ENCODE assay signal across 17 cellular contexts in genomic region chr3:122568755-122569154, GRCh38. TPM values are rescaled to one million over a fixed set of nuclear protein-coding genes. Genes with fewer than 3 reads are reported as not detected.
DNase-seq lines count a peak whose midpoint lies in the region; ATAC-seq, FAIRE-seq and TF ChIP-seq lines count a peak whose summit lies in the region.
"Had no signal": no experiment of that assay in that cellular context is flagged by ENCODE, and none has a peak within 500 bp of the region (broad histone marks: within the 10 kb centered on the region; RNA-seq: fewer than 3 reads in every experiment).

No MANE protein-coding gene starts in this region.

- H4K5ac ChIP-seq in mesendoderm (ENCODE audit: low read length): no peak overlapping the region

- no peak overlapping the region for H4K8ac ChIP-seq in mesendoderm (ENCODE audit: low read depth, low read length)

- FAIRE-seq in small intestine (lab: Jason Lieb, UNC): no peak
- FAIRE-seq: bronchial epithelial cell had no signal

- H2AK5ac ChIP-seq in mesendoderm (ENCODE audit: low read length): no peak overlapping the region

- peak overlapping the region; percentile 59 for H3K4me2 ChIP-seq in parathyroid adenoma (ENCODE audit: low read length)
- no peak overlapping the region for H3K4me2 ChIP-seq in mesendoderm (ENCODE audit: low read length)
- H3K4me2 ChIP-seq in SK-N-SH: no peak overlapping the region

- no peak overlapping the region for H3K18ac ChIP-seq in mesendoderm (ENCODE audit: low read length)

- H3K4me3 Mint-ChIP-seq in CD4-positive, CD25-positive, alpha-beta regulatory T cell: peak overlapping the region in 3 of 4 donors; percentile 15 to 41 (median 18)
- H3K4me3 Mint-ChIP-seq in IgD-negative memory B cell: peak overlapping the region in 2 of 4 donors; percentile 20 to 66
- no peak overlapping the region for H3K4me3 Mint-ChIP-seq in dendritic cell treated with granulocyte-macrophage colony-stimulating factor and Interleukin-4, amounts not matched to agents 40 ng/mL and 50 ng/mL, for 4 days

- intact Hi-C loops in dendritic cell treated with granulocyte-macrophage colony-stimulating factor and Interleukin-4, amounts not matched to agents 40 ng/mL and 50 ng/mL, for 4 days (cut with micrococcal nuclease): loop anchor here (5.0 to 10.0 kb wide), 2 partner anchors 256 to 459 kb away; partner anchors contain the start of gene SEMA5B

- H3K27ac Mint-ChIP-seq in CD4-positive, CD25-positive, alpha-beta regulatory T cell: peak overlapping the region; percentile 55 to 95 (median 84)
- peak overlapping the region in 2 of 3 donors; percentile 49 to 59 for H3K27ac Mint-ChIP-seq in IgD-negative memory B cell
- peak overlapping the region; percentile 35 for H3K27ac Mint-ChIP-seq in dendritic cell treated with granulocyte-macrophage colony-stimulating factor and Interleukin-4, amounts not matched to agents 40 ng/mL and 50 ng/mL, for 4 days

- DNase-seq in CD4-positive, CD25-positive, alpha-beta regulatory T cell: no peak
- DNase-seq in OCI-M1 (lab: John Stamatoyannopoulos, UW) (no peak), mesendoderm (no peak), SK-N-SH (no peak), small intestine (no peak)
- DNase-seq: activated CD4-positive, CD25-positive, alpha-beta regulatory T cell; C1 segment of cervical spinal cord; GOT3; NCI-H1694 treated with DMSO at 0.1 percent for 48 hours; NCI-H510A treated with DMSO at 0.1 percent for 48 hours; nucleus accumbens; PC-3; stimulated activated naive CD4-positive, alpha-beta T cell treated with Interleukin-2 at 50 U/mL for 16 hours had no signal

- no peaks in the 10 kb centered on the region for H3K27me3 Mint-ChIP-seq in CD4-positive, CD25-positive, alpha-beta regulatory T cell
- H3K27me3 Mint-ChIP-seq in IgD-negative memory B cell: no peaks in the 10 kb centered on the region
- H3K27me3 Mint-ChIP-seq in dendritic cell treated with granulocyte-macrophage colony-stimulating factor and Interleukin-4, amounts not matched to agents 40 ng/mL and 50 ng/mL, for 4 days: no peaks in the 10 kb centered on the region

- POLR2A ChIA-PET in SK-N-SH (lab: Yijun Ruan, JAX): no interaction called here

- H3K9ac ChIP-seq in parathyroid adenoma: no peak overlapping the region
- H3K9ac ChIP-seq in mesendoderm (ENCODE audit: low read length): no peak overlapping the region
- no peak overlapping the region for H3K9ac ChIP-seq in SK-N-SH

- no peaks in the 10 kb centered on the region for H3K9me2 ChIP-seq in SK-N-SH

- H3K79me2 ChIP-seq in parathyroid adenoma (no peaks in the 10 kb centered on the region), mesendoderm (ENCODE audit: control insufficient read depth, insufficient read depth, low read length) (no peaks in the 10 kb centered on the region), SK-N-SH (ENCODE audit: insufficient read depth) (peaks cover 10% of the 10 kb centered on the region)

- H3F3A ChIP-seq in SK-N-SH (replicated peaks; ENCODE audit: insufficient read depth): no peaks in the 10 kb centered on the region

- peaks cover 37 to 77% (median 57%) of the 10 kb centered on the region in 4 donors for H3K4me1 Mint-ChIP-seq in CD4-positive, CD25-positive, alpha-beta regulatory T cell
- peaks cover 46 to 61% (median 49%) of the 10 kb centered on the region in 3 donors for H3K4me1 Mint-ChIP-seq in IgD-negative memory B cell
- H3K4me1 Mint-ChIP-seq in dendritic cell treated with granulocyte-macrophage colony-stimulating factor and Interleukin-4, amounts not matched to agents 40 ng/mL and 50 ng/mL, for 4 days (ENCODE audit: low read depth): peaks cover 72% of the 10 kb centered on the region

- CTCF ChIA-PET in SK-N-SH (lab: Yijun Ruan, JAX): interaction anchor here (0.7 to 1.6 kb wide), 3 partner anchors 10 to 1941 kb away, joined by 3 to 5 read pairs (median 4); no protein-coding TSS in a partner anchor

- no peak for ATAC-seq in CD4-positive, CD25-positive, alpha-beta regulatory T cell (ENCODE audit: low read depth in 2 of 2)
- ATAC-seq: PC-3 had no signal

- no peak overlapping the region for H3K56ac ChIP-seq in mesendoderm (ENCODE audit: low read length)

- no peak overlapping the region for H2BK15ac ChIP-seq in mesendoderm (replicated peaks; ENCODE audit: low read depth)

- peak overlapping the region; percentile 28 for H2AFZ ChIP-seq in parathyroid adenoma
- no peak overlapping the region for H2AFZ ChIP-seq in SK-N-SH (ENCODE audit: low read depth)

- no peak overlapping the region for H3K4ac ChIP-seq in mesendoderm (ENCODE audit: low read depth, low read length)

- no peak overlapping the region for H2BK5ac ChIP-seq in mesendoderm (ENCODE audit: low read length)

- no peaks in the 10 kb centered on the region for H4K20me1 ChIP-seq in SK-N-SH (ENCODE audit: insufficient read depth)

- no peaks in the 10 kb centered on the region for H3K79me1 ChIP-seq in mesendoderm (ENCODE audit: low read length)

- H3K27me3 ChIP-seq in CD4-positive, CD25-positive, alpha-beta regulatory T cell (ENCODE audit: control insufficient read depth, insufficient read depth, low read length): no peaks in the 10 kb centered on the region
- H3K27me3 ChIP-seq in parathyroid adenoma (ENCODE audit: control insufficient read depth, insufficient read depth, low read length) (no peaks in the 10 kb centered on the region), mesendoderm (ENCODE audit: insufficient read depth, low read length, poor library complexity) (no peaks in the 10 kb centered on the region), SK-N-SH (ENCODE audit: insufficient read depth) (no peaks in the 10 kb centered on the region), small intestine (ENCODE audit: control insufficient read depth in 2 of 2, insufficient read depth in 2 of 2, low read length in 2 of 2) (no peaks in the 10 kb centered on the region)

- TF ChIP-seq RAD21 in SK-N-SH (IDR thresholded peaks at IDR 0.05; ENCODE audit: low read length): no peak

- no peak overlapping the region for H2BK120ac ChIP-seq in mesendoderm (ENCODE audit: low read depth, low read length)

- H3K36me3 ChIP-seq in CD4-positive, CD25-positive, alpha-beta regulatory T cell (ENCODE audit: control insufficient read depth, insufficient read depth, low read length): peaks cover 58% of the 10 kb centered on the region
- H3K36me3 ChIP-seq in parathyroid adenoma (ENCODE audit: control insufficient read depth, insufficient read depth, low read length) (no peaks in the 10 kb centered on the region), mesendoderm (ENCODE audit: control insufficient read depth, insufficient read depth, low read length) (no peaks in the 10 kb centered on the region), SK-N-SH (replicated peaks in 1 of 2; ENCODE audit: control insufficient read depth in 1 of 2, insufficient read depth in 2 of 2, low read length in 1 of 2) (peaks cover 17 to 42% of the 10 kb centered on the region in 2 experiments), small intestine (ENCODE audit: control insufficient read depth in 2 of 2, insufficient read depth in 2 of 2, low read length in 2 of 2) (peaks cover 9 to 19% of the 10 kb centered on the region in 2 donors)

- whole genome bisulfite sequencing in mesendoderm (ENCODE audit: extremely low coverage, insufficient coverage, low lambda C conversion rate): no CpG with 5 or more reads among the region's 3 CpGs
- WGBS in SK-N-SH (ENCODE audit: low lambda C conversion rate): 93% methylated on average over 3 of the region's 3 CpGs
- WGBS in small intestine, 3 donors: 70 to 78% (median 71%) methylated on average over 3 of the region's 3 CpGs

- peaks cover 42% of the 10 kb centered on the region for H3K36me3 Mint-ChIP-seq in CD4-positive, CD25-positive, alpha-beta regulatory T cell
- peaks cover 11% of the 10 kb centered on the region for H3K36me3 Mint-ChIP-seq in IgD-negative memory B cell
- peaks cover 97% of the 10 kb centered on the region for H3K36me3 Mint-ChIP-seq in dendritic cell treated with granulocyte-macrophage colony-stimulating factor and Interleukin-4, amounts not matched to agents 40 ng/mL and 50 ng/mL, for 4 days (ENCODE audit: low read depth)

- H3K27ac ChIP-seq in CD4-positive, CD25-positive, alpha-beta regulatory T cell (ENCODE audit: insufficient read depth, low read length, poor library complexity, severe bottlenecking): peak overlapping the region; percentile 42
- peak overlapping the region; percentile 88 for H3K27ac ChIP-seq in parathyroid adenoma
- H3K27ac ChIP-seq in mesendoderm (ENCODE audit: low read depth, low read length): no peak overlapping the region
- no peak overlapping the region for H3K27ac ChIP-seq in SK-N-SH (ENCODE audit: low read depth in 2 of 2, low read length in 1 of 2)
- no peak overlapping the region for H3K27ac ChIP-seq in small intestine (ENCODE audit: low read depth in 1 of 2, low read length in 1 of 2)

- peaks cover 32% of the 10 kb centered on the region for H3K4me1 ChIP-seq in CD4-positive, CD25-positive, alpha-beta regulatory T cell (ENCODE audit: control insufficient read depth, insufficient read depth, low read length, poor library complexity, severe bottlenecking)
- H3K4me1 ChIP-seq in parathyroid adenoma (peaks cover 28% of the 10 kb centered on the region), mesendoderm (ENCODE audit: control insufficient read depth, low read depth, low read length) (no peaks in the 10 kb centered on the region), SK-N-SH (ENCODE audit: control insufficient read depth in 1 of 2, insufficient read depth in 2 of 2, low read depth in 1 of 2, low read length in 1 of 2) (peaks cover 2 to 10% of the 10 kb centered on the region in 2 experiments; a peak in 2 of 4 replicates), small intestine (ENCODE audit: control insufficient read depth in 2 of 2, insufficient read depth in 1 of 2, low read depth in 1 of 2, low read length in 1 of 2) (peaks cover 2 to 8% of the 10 kb centered on the region in 2 donors)

- H3K9me3 Mint-ChIP-seq in CD4-positive, CD25-positive, alpha-beta regulatory T cell: no peaks in the 10 kb centered on the region
- peaks cover 0 to 3% (median 0%) of the 10 kb centered on the region in 3 donors for H3K9me3 Mint-ChIP-seq in IgD-negative memory B cell
- no peaks in the 10 kb centered on the region for H3K9me3 Mint-ChIP-seq in dendritic cell treated with granulocyte-macrophage colony-stimulating factor and Interleukin-4, amounts not matched to agents 40 ng/mL and 50 ng/mL, for 4 days

- H3K23ac ChIP-seq in mesendoderm (ENCODE audit: low read length): no peak overlapping the region

- H3K4me3 ChIP-seq in CD4-positive, CD25-positive, alpha-beta regulatory T cell (ENCODE audit: low read depth, low read length): no peak overlapping the region
- H3K4me3 ChIP-seq in parathyroid adenoma (ENCODE audit: low read depth, low read length) (peak overlapping the region; percentile 4), mesendoderm (ENCODE audit: low read length) (no peak overlapping the region), SK-N-SH (ENCODE audit: low read depth in 2 of 2, low read length in 1 of 2) (no peak overlapping the region), small intestine (ENCODE audit: low read depth in 1 of 2, low read length in 2 of 2) (no peak overlapping the region)

- H3K9me3 ChIP-seq in CD4-positive, CD25-positive, alpha-beta regulatory T cell (ENCODE audit: control insufficient read depth in 2 of 2, low read length in 2 of 2): no peaks in the 10 kb centered on the region
- H3K9me3 ChIP-seq in parathyroid adenoma (ENCODE audit: control insufficient read depth, low read length) (no peaks in the 10 kb centered on the region), SK-N-SH (no peaks in the 10 kb centered on the region), small intestine (ENCODE audit: control insufficient read depth, low read depth) (no peaks in the 10 kb centered on the region)

- TF ChIP-seq EP300 in SK-N-SH (IDR thresholded peaks at IDR 0.05; ENCODE audit: borderline replicate concordance in 1 of 2, low read depth in 1 of 2, low read length in 1 of 2): no peak

- TF ChIP-seq CTCF in parathyroid adenoma (IDR thresholded peaks at IDR 0.05): no peak
- no peak for TF ChIP-seq CTCF in SK-N-SH (IDR thresholded peaks at IDR 0.05)

RNA-seq across cellular contexts. Expression of gene DTX3L, which starts 4.6 kb away (rescaled TPM):
- total RNA-seq in CD4-positive, CD25-positive, alpha-beta regulatory T cell: 48.0 TPM
- 10 to 100 TPM; 25.9 to 32.8 (median 29.2) TPM for polyA plus RNA-seq in CD4-positive, CD25-positive, alpha-beta regulatory T cell
- polyA plus RNA-seq in IgD-negative memory B cell (21.4 TPM), SK-N-SH (2012; rRNA removed) (2.6 and 2.7 TPM in 2 replicates), small intestine (10 to 100 TPM; 10.8 to 22.9 (median 14.3) TPM)
- polyA plus RNA-seq in mesendoderm (2013, experiment 1 of 2): 3.6 TPM
- polyA plus RNA-seq in mesendoderm (2013, experiment 2 of 2): 3.5 TPM
- polyA plus RNA-seq in SK-N-SH (2012; cell fraction: cytosol; rRNA removed): 4.7 and 4.8 TPM in 2 replicates
- 2.4 and 3.5 TPM in 2 replicates for polyA plus RNA-seq in SK-N-SH (2012; cell fraction: nucleus; rRNA removed)

RNA-seq across cellular contexts. Expression of gene PARP9, which starts 4.7 kb away (rescaled TPM):
- 47.6 TPM for total RNA-seq in CD4-positive, CD25-positive, alpha-beta regulatory T cell
- 10 to 100 TPM; 24.2 to 41.9 (median 37.5) TPM for polyA plus RNA-seq in CD4-positive, CD25-positive, alpha-beta regulatory T cell
- 18.7 TPM for polyA plus RNA-seq in IgD-negative memory B cell
- 2.4 TPM for polyA plus RNA-seq in mesendoderm (2013, experiment 1 of 2)
- polyA plus RNA-seq in mesendoderm (2013, experiment 2 of 2): 2.4 TPM
- 13.5 and 17.4 TPM in 2 replicates for polyA plus RNA-seq in SK-N-SH (2012; rRNA removed)
- 16.6 and 17.2 TPM in 2 replicates for polyA plus RNA-seq in SK-N-SH (2012; cell fraction: cytosol; rRNA removed)
- 10.9 and 20.4 TPM in 2 replicates for polyA plus RNA-seq in SK-N-SH (2012; cell fraction: nucleus; rRNA removed)
- polyA plus RNA-seq in small intestine: 10 to 100 TPM; 20.5 to 36.5 (median 28.4) TPM

RNA-seq across cellular contexts. Expression of gene PARP15, which starts 8.7 kb away (rescaled TPM):
- total RNA-seq in CD4-positive, CD25-positive, alpha-beta regulatory T cell: 87.0 TPM
- 10 to 100 TPM in 1 of 4 donors, 1 to 10 TPM in 3; 5.2 to 10.7 (median 7.6) TPM for polyA plus RNA-seq in CD4-positive, CD25-positive, alpha-beta regulatory T cell
- polyA plus RNA-seq in IgD-negative memory B cell: 16.6 TPM
- 0.29 TPM for polyA plus RNA-seq in mesendoderm (2013, experiment 1 of 2)
- polyA plus RNA-seq in mesendoderm (2013, experiment 2 of 2): 0.39 TPM
- not detected in 2 replicates for polyA plus RNA-seq in SK-N-SH (2012; rRNA removed)
- polyA plus RNA-seq in SK-N-SH (2012; cell fraction: cytosol; rRNA removed): 0.01 TPM in 1 of 2 replicates, not detected in the other
- not detected in 2 replicates for polyA plus RNA-seq in SK-N-SH (2012; cell fraction: nucleus; rRNA removed)
- under 1 TPM; 0.22 to 0.95 (median 0.54) TPM for polyA plus RNA-seq in small intestine
- total RNA-seq: PC-3 had no signal

RNA-seq across cellular contexts. Expression of gene KPNA1, which starts 54.0 kb away (rescaled TPM):
- total RNA-seq in CD4-positive, CD25-positive, alpha-beta regulatory T cell: 57.8 TPM
- polyA plus RNA-seq in CD4-positive, CD25-positive, alpha-beta regulatory T cell: 10 to 100 TPM; 41.4 to 50.0 (median 43.8) TPM
- polyA plus RNA-seq in IgD-negative memory B cell: 44.8 TPM
- polyA plus RNA-seq in mesendoderm (2013, experiment 1 of 2): 41.4 TPM
- 41.0 TPM for polyA plus RNA-seq in mesendoderm (2013, experiment 2 of 2)
- polyA plus RNA-seq in SK-N-SH (2012; rRNA removed): 21.6 and 32.0 TPM in 2 replicates
- polyA plus RNA-seq in SK-N-SH (2012; cell fraction: cytosol; rRNA removed): 20.4 and 25.5 TPM in 2 replicates
- polyA plus RNA-seq in SK-N-SH (2012; cell fraction: nucleus; rRNA removed): 20.3 and 39.3 TPM in 2 replicates
- polyA plus RNA-seq in small intestine: 10 to 100 TPM; 10.5 to 13.0 (median 10.8) TPM

Comparison
In these comparisons a context has a peak if more than half of its experiments do, and no peak if none do; other contexts are left out.
1. H3K27ac ChIP-seq: peak in CD4-positive, CD25-positive, alpha-beta regulatory T cell (single experiment) and parathyroid adenoma (single experiment); none in mesendoderm (single experiment), SK-N-SH (0 of 2) and small intestine (0 of 2).
2. Peak in every context shown above with its lines, with median percentiles within 50 percentile points of each other: H3K27ac Mint-ChIP-seq.